Comparison of ENCODE assay signal across 19 cellular contexts in the genomic region with DNA sequence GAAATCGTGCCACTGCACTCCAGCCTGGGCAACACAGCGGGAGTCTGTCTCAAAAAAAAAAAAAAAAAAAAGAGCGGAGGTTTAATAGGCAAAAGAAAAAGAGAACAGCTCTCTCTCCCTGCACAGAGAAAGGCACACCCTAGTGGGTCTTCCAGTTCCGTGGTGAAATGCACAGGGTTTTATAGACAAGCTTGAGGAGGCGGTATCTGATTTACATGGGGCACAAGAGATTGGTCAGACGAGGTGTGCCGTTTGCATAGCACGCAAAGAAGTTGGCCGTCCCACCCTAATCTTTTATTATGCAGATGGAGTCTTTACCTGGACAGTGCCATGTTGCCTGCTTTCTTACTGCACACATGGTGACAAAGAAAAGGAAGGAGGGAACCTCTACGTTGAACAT. TPM values are rescaled to one million over a fixed set of nuclear protein-coding genes. Genes with fewer than 3 reads are reported as not detected.
A peak's percentile ranks its signal among the peaks of the same experiment; 100 is the strongest.
DNase-seq lines count a peak whose midpoint lies in the region; ATAC-seq and TF ChIP-seq lines count a peak whose summit lies in the region.
"Had no signal": no experiment of that assay in that cellular context is flagged by ENCODE, and none has a peak within 500 bp of the region (broad histone marks: within the 10 kb centered on the region; RNA-seq: fewer than 3 reads in every experiment).

No MANE protein-coding gene starts in this region.

- H3K4me2 ChIP-seq in PC-3 (ENCODE audit: low read length), result peak overlapping the region; percentile 19

- intact Hi-C loops in PC-3 (cut with micrococcal nuclease) (no loop called here), body of pancreas (cut with DNase I) (no loop called here)

- no peaks in the 10 kb centered on the region for H3K36me3 ChIP-seq in PC-3 (ENCODE audit: low read depth, low read length)
- H3K36me3 ChIP-seq in iPS-18a (ENCODE audit: control insufficient read depth, low read depth, low read length), result no peaks in the 10 kb centered on the region
- H3K36me3 ChIP-seq in body of pancreas (replicated peaks in 1 of 2; ENCODE audit: insufficient read depth in 1 of 2, low read depth in 2 of 2), result no peaks in the 10 kb centered on the region
- H3K36me3 ChIP-seq: ascending aorta, esophagus squamous epithelium, heart right ventricle, left lung, uterus had no signal

- H3K27ac ChIP-seq in PC-3 (ENCODE audit: low read length) (no peak overlapping the region), iPS-18a (ENCODE audit: low read length) (no peak overlapping the region), body of pancreas (no peak overlapping the region)
- H3K27ac ChIP-seq: ascending aorta, heart right ventricle, left lung, uterus had no signal

- no peak for TF ChIP-seq POLR2A in body of pancreas (IDR thresholded peaks at IDR 0.05)

- no peaks in the 10 kb centered on the region for H3K9me2 ChIP-seq in PC-3 (replicated peaks; ENCODE audit: low read length)

- H4K20me1 ChIP-seq in PC-3 (ENCODE audit: low read length), result no peaks in the 10 kb centered on the region

- H3K27me3 ChIP-seq in PC-3 (ENCODE audit: low read length) (no peaks in the 10 kb centered on the region), iPS-18a (ENCODE audit: control insufficient read depth, insufficient read depth, low read length) (no peaks in the 10 kb centered on the region), body of pancreas (no peaks in the 10 kb centered on the region)
- H3K27me3 ChIP-seq: ascending aorta, esophagus squamous epithelium, heart right ventricle, left lung, uterus had no signal

- WGBS in body of pancreas, 2 donors, result 53 to 65% methylated on average over 10 of the region's 10 CpGs

- H3F3A ChIP-seq in PC-3 (ENCODE audit: low read length, unreplicated experiment), result no peaks in the 10 kb centered on the region

- H2AFZ ChIP-seq in PC-3 (ENCODE audit: low read length), result peak overlapping the region; percentile 51

- H3K79me2 ChIP-seq in PC-3 (ENCODE audit: low read length), result no peaks in the 10 kb centered on the region

- TF ChIP-seq CTCF in PC-3 (conservative IDR thresholded peaks at IDR 0.05; ENCODE audit: low read depth, low read length) (no peak), body of pancreas (IDR thresholded peaks at IDR 0.05) (no peak)

- POLR2A ChIA-PET in PC-3 (lab: Charles Lee; ENCODE audit: unreplicated experiment), result interaction anchor here (0.6 kb wide), 1 partner anchor 146 kb away, joined by 3 read pairs; no protein-coding TSS in a partner anchor

- H3K9me3 ChIP-seq in PC-3 (ENCODE audit: low read length) (no peaks in the 10 kb centered on the region), iPS-18a (ENCODE audit: control insufficient read depth, low read depth, low read length) (no peaks in the 10 kb centered on the region), body of pancreas (no peaks in the 10 kb centered on the region)
- H3K9me3 ChIP-seq: ascending aorta, esophagus squamous epithelium, heart right ventricle, left lung, uterus had no signal

- CTCF ChIA-PET in PC-3 (lab: Charles Lee), result no interaction called here

- no peak overlapping the region for H3K9ac ChIP-seq in PC-3 (ENCODE audit: low read length)
- H3K9ac ChIP-seq in iPS-18a (ENCODE audit: low read length), result peak overlapping the region; percentile 43

- H3K4me1 ChIP-seq in PC-3 (ENCODE audit: insufficient read depth, low read length), result no peaks in the 10 kb centered on the region
- H3K4me1 ChIP-seq in iPS-18a (ENCODE audit: control insufficient read depth, low read depth, low read length), result peaks cover 18% of the 10 kb centered on the region
- no peaks in the 10 kb centered on the region for H3K4me1 ChIP-seq in body of pancreas
- H3K4me1 ChIP-seq: ascending aorta, left lung, uterus had no signal

- ATAC-seq in PC-3 (peak; percentile 15; the same call in 1 of the 2 replicates), body of pancreas (no peak)
- ATAC-seq: heart right ventricle, left lung had no signal

- H3K4me3 ChIP-seq in PC-3 (ENCODE audit: low read length) (peak overlapping the region; percentile 25; the same call in 1 of the 2 replicates), iPS-18a (ENCODE audit: low read length) (peak overlapping the region; percentile 29), body of pancreas (no peak overlapping the region)
- H3K4me3 ChIP-seq: ascending aorta, esophagus squamous epithelium, heart right ventricle, left lung, uterus had no signal

- no TSS peak for BruUV-seq in PC-3 (replicated peaks; lab: Mats Ljungman, UMichigan)

- peak; percentile 92 for DNase-seq in ELF-1 (ENCODE audit: low read depth, low spot score)
- peak; percentile 69 for DNase-seq in NCI-H146 (lab: John Stamatoyannopoulos, UW)
- DNase-seq in PC-3, result peak; percentile 55
- DNase-seq in T-helper 9 cell, result no peak
- DNase-seq in activated T-cell treated with anti-CD3 and anti-CD28 coated beads, Interleukin-2, amount 50 U/mL, for 1 hour, result no peak
- no peak for DNase-seq in body of pancreas
- DNase-seq in NCI-H2107 (lab: John Stamatoyannopoulos, UW), result no peak
- DNase-seq: activated gamma-delta T cell treated with Interleukin-2 at 50 U/mL for 16 hours, cortex of kidney, esophagus squamous epithelium, HCEC 1CT, heart right ventricle, left lung, NCI-H1092, T-helper 1 cell, uterus had no signal

RNA-seq across cellular contexts. Expression of a gene that starts 33.5 kb away (rescaled TPM):
- total RNA-seq in PC-3 (2014; rRNA removed), result 21.7 and 22.4 TPM in 2 replicates
- total RNA-seq in body of pancreas, result 10 to 100 TPM; 17.1 to 19.8 TPM

RNA-seq across cellular contexts. Expression of a gene that starts 52.7 kb away (rescaled TPM):
- not detected in 2 replicates for total RNA-seq in PC-3 (2014; rRNA removed)
- not detected for total RNA-seq in body of pancreas
- total RNA-seq: ascending aorta, myocyte, uterus had no signal

Comparison
In these comparisons a context has a peak if more than half of its experiments do, and no peak if none do; other contexts are left out.
1. DNase-seq: peak in ELF-1 (single experiment), NCI-H146 (single experiment) and PC-3 (single experiment); none in T-helper 9 cell (single experiment), activated T-cell treated with anti-CD3 and anti-CD28 coated beads, Interleukin-2, amount 50 U/mL, for 1 hour (single experiment), body of pancreas (0 of 4) and NCI-H2107 (single experiment).
2. H3K4me3 ChIP-seq: peak in PC-3 (single experiment) and iPS-18a (single experiment); none in body of pancreas (0 of 2).